ENCODE assay signal across 13 cellular contexts in genomic region chr1:208270679-208271111, GRCh38. TPM values are rescaled to one million over a fixed set of nuclear protein-coding genes. Genes with fewer than 3 reads are reported as not detected.
DNase-seq lines count a peak whose midpoint lies in the region; ATAC-seq and TF ChIP-seq lines count a peak whose summit lies in the region.
"Had no signal": no experiment of that assay in that cellular context is flagged by ENCODE, and none has a peak within 500 bp of the region (broad histone marks: within the 10 kb centered on the region; RNA-seq: fewer than 3 reads in every experiment).

No MANE protein-coding gene starts in this region.

- H3K4me3 ChIP-seq in mucosa of descending colon: no peak overlapping the region
- H3K4me3 ChIP-seq: adrenal gland had no signal

- peak; percentile 78 for DNase-seq in DMS79 (lab: John Stamatoyannopoulos, UW)
- DNase-seq in NCI-H128 (lab: John Stamatoyannopoulos, UW; ENCODE audit: unreplicated experiment): peak; percentile 53
- DNase-seq in NCI-H82 treated with DMSO at 0.1 percent for 48 hours (lab: John Stamatoyannopoulos, UW; ENCODE audit: unreplicated experiment): peak; percentile 92
- peak; percentile 54 for DNase-seq in iPS DF 19.7 (ENCODE audit: low read depth, low spot score)
- DNase-seq in mucosa of descending colon: no peak
- no peak for DNase-seq in AG08396 (ENCODE audit: low spot score)
- no peak for DNase-seq in A172 (ENCODE audit: low spot score)
- DNase-seq: activated CD8-positive, alpha-beta T cell treated with anti-CD3 and anti-CD28 coated beads, Interleukin-2, amount 10 ng/mL, durations not matched to agents 7 days and 5 days; adrenal gland; Caco-2; foreskin keratinocyte; Karpas-422 had no signal

- no peaks in the 10 kb centered on the region for H3K9me3 ChIP-seq in mucosa of descending colon
- H3K9me3 ChIP-seq: adrenal gland, Caco-2 had no signal

- intact Hi-C loops in mucosa of descending colon (cut with DNase I, micrococcal nuclease): no loop called here

- no peaks in the 10 kb centered on the region for H3K36me3 ChIP-seq in mucosa of descending colon (ENCODE audit: low read depth)
- H3K36me3 ChIP-seq: adrenal gland had no signal

- no peaks in the 10 kb centered on the region for H3K4me1 ChIP-seq in mucosa of descending colon (ENCODE audit: low read depth)
- H3K4me1 ChIP-seq: adrenal gland, Caco-2 had no signal

- no peak for TF ChIP-seq CTCF in mucosa of descending colon (IDR thresholded peaks at IDR 0.05)

- ATAC-seq in mucosa of descending colon: no peak
- no peak for ATAC-seq in HG03460 (IDR thresholded peaks at IDR 0.05; ENCODE audit: unreplicated experiment)
- ATAC-seq: activated CD8-positive, alpha-beta T cell treated with anti-CD3 and anti-CD28 coated beads, Interleukin-2, amount 10 ng/mL, durations not matched to agents 7 days and 5 days; foreskin keratinocyte had no signal

RNA-seq across cellular contexts. Expression of gene PLXNA2, which starts 26.5 kb away (rescaled TPM):
- 100 to 1,000 TPM in 1 of 3 donors, 10 to 100 TPM in 2; 65.5 to 127 (median 70.6) TPM for total RNA-seq in mucosa of descending colon
- total RNA-seq in A172 (2014; rRNA removed; shearing (Covaris generic)): 6.8 and 15.8 TPM in 2 replicates

Comparison
In these comparisons a context has a peak if more than half of its experiments do, and no peak if none do; other contexts are left out.
1. DNase-seq: peak in DMS79 (single experiment), NCI-H128 (single experiment), NCI-H82 treated with DMSO at 0.1 percent for 48 hours (single experiment) and iPS DF 19.7 (single experiment); none in mucosa of descending colon (0 of 3), AG08396 (single experiment) and A172 (single experiment).